ENCODE assay signal across 13 cellular contexts in the genomic region with DNA sequence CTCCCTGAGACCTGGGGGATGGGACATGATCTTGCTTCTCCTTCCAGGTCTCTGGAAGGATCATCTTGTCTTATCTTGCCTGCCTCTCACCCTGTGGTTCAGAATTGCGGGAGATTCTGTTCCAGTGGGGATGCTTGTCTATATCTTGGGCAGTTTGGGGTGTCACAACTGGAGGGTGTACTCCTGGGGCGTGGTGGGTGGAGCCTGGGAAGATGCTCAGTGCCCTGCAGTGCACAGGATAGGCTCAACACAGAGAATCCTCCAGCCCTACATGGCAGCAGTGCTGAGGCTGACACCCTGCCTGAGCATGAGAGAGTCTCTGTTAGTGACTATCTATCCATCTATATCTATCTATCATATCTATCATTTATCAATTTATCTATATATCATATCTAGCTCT. TPM values are rescaled to one million over a fixed set of nuclear protein-coding genes. Genes with fewer than 3 reads are reported as not detected.
"Had no signal": no experiment of that assay in that cellular context is flagged by ENCODE, and none has a peak within 500 bp of the region (broad histone marks: within the 10 kb centered on the region; RNA-seq: fewer than 3 reads in every experiment).

No MANE protein-coding gene starts in this region.

- H3K27ac Mint-ChIP-seq: activated naive CD8-positive, alpha-beta T cell; stimulated activated memory B cell treated with anti-CD40 and anti-IgM and Interleukin-4, amounts not matched to agents 10 μg/mL and 1 μg/mL and 100 μg/mL, for 72 hours; T-helper 2 cell treated with Interferon-gamma antibody and Interleukin-4, amounts not matched to agents 5 μg/mL and 100 μg/mL, for 36 hours had no signal

- H3K9me3 Mint-ChIP-seq: stimulated activated memory B cell treated with anti-CD40 and anti-IgM and Interleukin-4, amounts not matched to agents 10 μg/mL and 1 μg/mL and 100 μg/mL, for 72 hours; T-helper 2 cell treated with Interferon-gamma antibody and Interleukin-4, amounts not matched to agents 5 μg/mL and 100 μg/mL, for 36 hours had no signal

- H3K9me3 ChIP-seq: transverse colon had no signal

- DNase-seq: dorsolateral prefrontal cortex, hippocampal formation, kidney glomerular epithelial cell, posterior cingulate gyrus, right cardiac atrium, substantia nigra, transverse colon had no signal

- H3K27me3 Mint-ChIP-seq: activated naive CD8-positive, alpha-beta T cell; stimulated activated memory B cell treated with anti-CD40 and anti-IgM and Interleukin-4, amounts not matched to agents 10 μg/mL and 1 μg/mL and 100 μg/mL, for 72 hours had no signal

- H3K36me3 ChIP-seq: transverse colon had no signal

- H3K4me2 ChIP-seq: smooth muscle cell had no signal

- H3K4me1 ChIP-seq: transverse colon had no signal

- H3K36me3 Mint-ChIP-seq: activated naive CD8-positive, alpha-beta T cell had no signal

- ATAC-seq: esophagus mucosa, right cardiac atrium had no signal

- H3K4me3 ChIP-seq: dorsolateral prefrontal cortex, smooth muscle cell, transverse colon had no signal

- H3K27ac ChIP-seq: dorsolateral prefrontal cortex, transverse colon had no signal

- H3K27me3 ChIP-seq: transverse colon had no signal

- H3K4me3 Mint-ChIP-seq: activated naive CD8-positive, alpha-beta T cell; stimulated activated memory B cell treated with anti-CD40 and anti-IgM and Interleukin-4, amounts not matched to agents 10 μg/mL and 1 μg/mL and 100 μg/mL, for 72 hours; T-helper 2 cell treated with Interferon-gamma antibody and Interleukin-4, amounts not matched to agents 5 μg/mL and 100 μg/mL, for 36 hours had no signal

- FAIRE-seq: endometrium had no signal

RNA-seq across cellular contexts. Expression of a gene that starts 7.7 kb away (rescaled TPM):
- total RNA-seq: smooth muscle cell had no signal
- polyA plus RNA-seq: smooth muscle cell had no signal
